25 cellular contexts compared by ENCODE assay signal in genomic region chr12:45975506-45975905, GRCh38. TPM values are rescaled to one million over a fixed set of nuclear protein-coding genes. Genes with fewer than 3 reads are reported as not detected.
A peak's percentile ranks its signal among the peaks of the same experiment; 100 is the strongest.
DNase-seq lines count a peak whose midpoint lies in the region; ATAC-seq and TF ChIP-seq lines count a peak whose summit lies in the region.
"Had no signal": no experiment of that assay in that cellular context is flagged by ENCODE, and none has a peak within 500 bp of the region (broad histone marks: within the 10 kb centered on the region; RNA-seq: fewer than 3 reads in every experiment).

No MANE protein-coding gene starts in this region.

- ATAC-seq in IMR-90 (ENCODE audit: low read depth) (no peak), left ventricle myocardium superior (peak; percentile 30), gastrocnemius medialis (peak in 1 of 2 donors; percentile 85)
- ATAC-seq: activated CD4-positive, alpha-beta T cell treated with anti-CD3 and anti-CD28 coated beads for 36 hours; gastroesophageal sphincter had no signal

- no peak overlapping the region for H3K23ac ChIP-seq in IMR-90 (ENCODE audit: low read depth, low read length)

- peaks cover 60% of the 10 kb centered on the region for H4K20me1 ChIP-seq in IMR-90 (ENCODE audit: insufficient read depth, low read length)

- H2AK5ac ChIP-seq in IMR-90 (ENCODE audit: low read depth, low read length), result no peak overlapping the region

- H3K14ac ChIP-seq in IMR-90 (replicated peaks; ENCODE audit: low read depth, low read length), result no peak overlapping the region

- H3K36me3 Mint-ChIP-seq in type B pancreatic cell, result peaks cover 34% of the 10 kb centered on the region

- H3K27ac ChIP-seq in IMR-90 (ENCODE audit: insufficient read depth, low read length), result no peak overlapping the region
- H3K27ac ChIP-seq in gastrocnemius medialis, result peak overlapping the region in 3 of 4 donors; percentile 17 to 50 (median 18)
- no peak overlapping the region for H3K27ac ChIP-seq in spleen
- no peak overlapping the region for H3K27ac ChIP-seq in WERI-Rb-1
- H3K27ac ChIP-seq: breast epithelium, coronary artery, esophagus squamous epithelium, lower lobe of right lung, stomach, tibial nerve had no signal

- H3K36me3 ChIP-seq in IMR-90 (ENCODE audit: control insufficient read depth, insufficient read depth, low read length) (peaks cover 3% of the 10 kb centered on the region), adipocyte (ENCODE audit: control insufficient read depth, insufficient read depth, low read length, severe bottlenecking) (peaks cover 11% of the 10 kb centered on the region), gastrocnemius medialis (no peaks in the 10 kb centered on the region), spleen (peaks cover 0 to 27% (median 0%) of the 10 kb centered on the region in 6 donors), WERI-Rb-1 (peaks cover 21% of the 10 kb centered on the region)
- H3K36me3 ChIP-seq: breast epithelium, gastroesophageal sphincter, lower lobe of right lung had no signal

- H3K4me1 ChIP-seq in IMR-90 (ENCODE audit: control insufficient read depth, insufficient read depth, low read length), result peaks cover 11% of the 10 kb centered on the region
- peaks cover 73% of the 10 kb centered on the region for H3K4me1 ChIP-seq in adipocyte (ENCODE audit: control insufficient read depth, insufficient read depth, low read length)
- H3K4me1 ChIP-seq in gastrocnemius medialis, result peaks cover 74 to 93% of the 10 kb centered on the region in 2 donors
- peaks cover 31 to 99% (median 83%) of the 10 kb centered on the region in 6 donors for H3K4me1 ChIP-seq in spleen

- WGBS in IMR-90 (ENCODE audit: extremely low coverage in 2 of 2, insufficient read length in 1 of 2), 2 experiments, result no CpG with 5 or more reads among the region's 6 CpGs
- 91 to 97% (median 93%) methylated on average over 6 of the region's 6 CpGs for WGBS in spleen, 5 donors

- DNase-seq in IMR-90, result no peak
- no peak for DNase-seq in adipocyte (ENCODE audit: low read depth)
- DNase-seq in left ventricle myocardium superior, result no peak
- DNase-seq in gastrocnemius medialis, result no peak
- DNase-seq in NCI-H446 (lab: John Stamatoyannopoulos, UW), result no peak
- DNase-seq in type B pancreatic cell (ENCODE audit: extremely low spot score, unreplicated experiment), result no peak
- no peak for DNase-seq in spleen
- DNase-seq in WERI-Rb-1, result no peak
- DNase-seq: activated CD4-positive, alpha-beta T cell treated with anti-CD3 and anti-CD28 coated beads for 36 hours; activated gamma-delta T cell treated with Interleukin-2 at 50 U/mL for 16 hours; amniotic stem cell; C1 segment of cervical spinal cord; esophagus squamous epithelium; islet precursor cell; Karpas-422; lower lobe of right lung; NCI-H1048; NCI-H1694 treated with DMSO at 0.1 percent for 48 hours; NCI-H69; stomach; T-helper 1 cell had no signal

- no peak overlapping the region for H3K4me3 Mint-ChIP-seq in type B pancreatic cell
- H3K4me3 Mint-ChIP-seq: activated CD4-positive, alpha-beta T cell treated with anti-CD3 and anti-CD28 coated beads for 36 hours had no signal

- H3K27me3 ChIP-seq in IMR-90 (ENCODE audit: control insufficient read depth, insufficient read depth, low read length), result no peaks in the 10 kb centered on the region
- no peaks in the 10 kb centered on the region for H3K27me3 ChIP-seq in adipocyte (replicated peaks; ENCODE audit: control insufficient read depth, insufficient read depth, low read length)
- H3K27me3 ChIP-seq in gastrocnemius medialis, result no peaks in the 10 kb centered on the region
- H3K27me3 ChIP-seq in spleen (replicated peaks in 1 of 7), result no peaks in the 10 kb centered on the region
- H3K27me3 ChIP-seq in WERI-Rb-1 (ENCODE audit: insufficient read depth, low read depth, severe bottlenecking), result no peaks in the 10 kb centered on the region
- H3K27me3 ChIP-seq: breast epithelium, esophagus squamous epithelium, gastroesophageal sphincter, stomach, tibial nerve had no signal

- TF ChIP-seq POLR2A in IMR-90 (IDR thresholded peaks at IDR 0.05; ENCODE audit: low read depth, low read length) (no peak), gastrocnemius medialis (IDR thresholded peaks at IDR 0.05) (no peak), spleen (IDR thresholded peaks at IDR 0.05) (no peak)

- no peaks in the 10 kb centered on the region for H3K9me3 Mint-ChIP-seq in type B pancreatic cell

- no peaks in the 10 kb centered on the region for H3K9me3 ChIP-seq in IMR-90 (ENCODE audit: control insufficient read depth, insufficient read depth, low read length)
- no peaks in the 10 kb centered on the region for H3K9me3 ChIP-seq in adipocyte (ENCODE audit: control insufficient read depth, low read length)
- H3K9me3 ChIP-seq in gastrocnemius medialis, result no peaks in the 10 kb centered on the region
- H3K9me3 ChIP-seq in spleen, result no peaks in the 10 kb centered on the region
- no peaks in the 10 kb centered on the region for H3K9me3 ChIP-seq in WERI-Rb-1 (ENCODE audit: severe bottlenecking)
- H3K9me3 ChIP-seq: breast epithelium, esophagus squamous epithelium, gastroesophageal sphincter, lower lobe of right lung, stomach, tibial nerve had no signal

- CTCF ChIA-PET in IMR-90 (lab: Yijun Ruan, JAX), result no interaction called here

- H2BK120ac ChIP-seq in IMR-90 (ENCODE audit: low read depth, low read length), result no peak overlapping the region

- no peak overlapping the region for H2AFZ ChIP-seq in IMR-90 (replicated peaks; ENCODE audit: low read length, poor library complexity)

- no peak overlapping the region for H3K27ac Mint-ChIP-seq in type B pancreatic cell

- peaks cover 31 to 63% of the 10 kb centered on the region in 2 experiments for H3K79me1 ChIP-seq in IMR-90 (ENCODE audit: low read depth in 1 of 2, low read length in 2 of 2)

- H3K18ac ChIP-seq in IMR-90 (ENCODE audit: low read depth, low read length), result no peak overlapping the region

- peaks cover 13% of the 10 kb centered on the region for H3K4me1 Mint-ChIP-seq in type B pancreatic cell (ENCODE audit: unreplicated experiment)

- H2BK20ac ChIP-seq in IMR-90 (ENCODE audit: low read depth, low read length), result no peak overlapping the region

- H2AK9ac ChIP-seq in IMR-90 (replicated peaks; ENCODE audit: low read depth, low read length, poor library complexity), result no peak overlapping the region

- dilution Hi-C loops in IMR-90 (cut with HindIII; ENCODE audit: low sequenced_read_pairs, unreplicated experiment), result no loop called here

- BruUV-seq in IMR-90 (replicated peaks; lab: Mats Ljungman, UMichigan), result no TSS peak

- H3K4ac ChIP-seq in IMR-90 (ENCODE audit: low read depth, low read length), result no peak overlapping the region

- H3K56ac ChIP-seq in IMR-90 (ENCODE audit: extremely low read depth, insufficient read depth, low read length), result no peak overlapping the region

- H4K91ac ChIP-seq in IMR-90 (ENCODE audit: insufficient read depth, low read depth, low read length), result no peak overlapping the region

- peak overlapping the region; percentile 1 for H2BK5ac ChIP-seq in IMR-90 (ENCODE audit: low read depth, low read length, poor library complexity, severe bottlenecking)

- POLR2A ChIA-PET in IMR-90 (lab: Charles Lee; ENCODE audit: unreplicated experiment), result no interaction called here

- no peak overlapping the region for H3K4me2 ChIP-seq in IMR-90 (ENCODE audit: low read depth, low read length)

- peaks cover 5% of the 10 kb centered on the region; the same call in 1 of the 2 replicates for H3K9me1 ChIP-seq in IMR-90 (ENCODE audit: insufficient read depth, low read length)

- TF ChIP-seq CTCF in IMR-90 (conservative IDR thresholded peaks at IDR 0.05; ENCODE audit: low read depth, low read length) (no peak), gastrocnemius medialis (IDR thresholded peaks at IDR 0.05 in 4 of 5, conservative IDR thresholded peaks at IDR 0.05 in 1 of 5) (no peak), type B pancreatic cell (conservative IDR thresholded peaks at IDR 0.05) (no peak), spleen (IDR thresholded peaks at IDR 0.05 in 8 of 11, conservative IDR thresholded peaks at IDR 0.05 in 3 of 11) (no peak), WERI-Rb-1 (IDR thresholded peaks at IDR 0.05; ENCODE audit: low read depth, low read length) (no peak)

- intact Hi-C loops in IMR-90 (cut with micrococcal nuclease), result no loop called here
- intact Hi-C loops in left ventricle myocardium superior (cut with micrococcal nuclease), result no loop called here
- intact Hi-C loops in gastrocnemius medialis (cut with DNase I; ENCODE audit: low total_unique reads), result no loop called here
- intact Hi-C loops in spleen (cut with DNase I; ENCODE audit: low total_unique reads), result no loop called here

- no peak overlapping the region for H4K8ac ChIP-seq in IMR-90 (ENCODE audit: low read depth in 2 of 2, low read length in 2 of 2)

- no peak overlapping the region for H4K5ac ChIP-seq in IMR-90 (ENCODE audit: low read depth, low read length)

- H2BK15ac ChIP-seq in IMR-90 (ENCODE audit: low read depth, low read length), result no peak overlapping the region

- no peaks in the 10 kb centered on the region for H3K27me3 Mint-ChIP-seq in type B pancreatic cell
- H3K27me3 Mint-ChIP-seq: activated CD4-positive, alpha-beta T cell treated with anti-CD3 and anti-CD28 coated beads for 36 hours had no signal

- H3K4me3 ChIP-seq in IMR-90 (ENCODE audit: insufficient read depth, low read depth, low read length) (no peak overlapping the region), adipocyte (ENCODE audit: low read length) (peak overlapping the region; percentile 0), gastrocnemius medialis (no peak overlapping the region), spleen (no peak overlapping the region), WERI-Rb-1 (ENCODE audit: low read depth, low read length) (no peak overlapping the region)
- H3K4me3 ChIP-seq: breast epithelium, coronary artery, esophagus squamous epithelium, gastroesophageal sphincter, lower lobe of right lung, stomach, tibial nerve had no signal

- in situ Hi-C loops in IMR-90 (cut with MboI; ENCODE audit: low sequenced_read_pairs) (no loop called here), gastrocnemius medialis (cut with MboI; ENCODE audit: low sequenced_read_pairs in 4 of 4) (loop anchor here in 3 of 4 donors (25.0 kb wide), 3 partner anchors 387 to 712 kb away; partner anchors contain the start of gene SLC38A2 (in 1 of the 3))

- H3K9ac ChIP-seq in IMR-90 (ENCODE audit: low read depth, low read length) (no peak overlapping the region), adipocyte (ENCODE audit: low read length) (no peak overlapping the region)

- TF ChIP-seq RAD21 in IMR-90 (IDR thresholded peaks at IDR 0.05; ENCODE audit: low read length), result no peak

TF ChIP-seq in IMR-90, 13 proteins besides CTCF, POLR2A, EP300 and RAD21 (continues in another document):
- TF ChIP-seq SMC3 (IDR thresholded peaks at IDR 0.05; ENCODE audit: low read depth, low read length), result no peak

RNA-seq across cellular contexts. Expression of gene SCAF11, which starts 14.9 kb away (rescaled TPM):
- total RNA-seq in IMR-90 (2012; rRNA removed) (70.4 and 90.3 TPM in 2 replicates), left ventricle myocardium superior (79.9 TPM), gastrocnemius medialis (100 to 1,000 TPM in 1 of 4 donors, 10 to 100 TPM in 3; 69.9 to 101 (median 97.7) TPM), type B pancreatic cell (ENCODE audit: low replicate concordance) (96.9 and 107 TPM in 2 replicates), spleen (100 to 1,000 TPM; 162 to 249 (median 188) TPM)
- polyA plus RNA-seq in IMR-90 (2012; rRNA removed) (32.0 and 33.9 TPM in 2 replicates), spleen (10 to 100 TPM; 30.0 to 34.1 (median 31.2) TPM)
- polyA plus RNA-seq in IMR-90 (2012; cell fraction: cytosol; rRNA removed), result 5.1 and 8.4 TPM in 2 replicates
- 6.6 and 82.0 TPM in 2 replicates for polyA plus RNA-seq in IMR-90 (2012; cell fraction: nucleus; rRNA removed; ENCODE audit: low replicate concordance)

Comparison
In these comparisons a context has a peak if more than half of its experiments do, and no peak if none do; other contexts are left out.
1. H3K27ac ChIP-seq: peak in gastrocnemius medialis (3 of 4); none in IMR-90 (single experiment), spleen (0 of 8) and WERI-Rb-1 (single experiment).